In the genomic region with DNA sequence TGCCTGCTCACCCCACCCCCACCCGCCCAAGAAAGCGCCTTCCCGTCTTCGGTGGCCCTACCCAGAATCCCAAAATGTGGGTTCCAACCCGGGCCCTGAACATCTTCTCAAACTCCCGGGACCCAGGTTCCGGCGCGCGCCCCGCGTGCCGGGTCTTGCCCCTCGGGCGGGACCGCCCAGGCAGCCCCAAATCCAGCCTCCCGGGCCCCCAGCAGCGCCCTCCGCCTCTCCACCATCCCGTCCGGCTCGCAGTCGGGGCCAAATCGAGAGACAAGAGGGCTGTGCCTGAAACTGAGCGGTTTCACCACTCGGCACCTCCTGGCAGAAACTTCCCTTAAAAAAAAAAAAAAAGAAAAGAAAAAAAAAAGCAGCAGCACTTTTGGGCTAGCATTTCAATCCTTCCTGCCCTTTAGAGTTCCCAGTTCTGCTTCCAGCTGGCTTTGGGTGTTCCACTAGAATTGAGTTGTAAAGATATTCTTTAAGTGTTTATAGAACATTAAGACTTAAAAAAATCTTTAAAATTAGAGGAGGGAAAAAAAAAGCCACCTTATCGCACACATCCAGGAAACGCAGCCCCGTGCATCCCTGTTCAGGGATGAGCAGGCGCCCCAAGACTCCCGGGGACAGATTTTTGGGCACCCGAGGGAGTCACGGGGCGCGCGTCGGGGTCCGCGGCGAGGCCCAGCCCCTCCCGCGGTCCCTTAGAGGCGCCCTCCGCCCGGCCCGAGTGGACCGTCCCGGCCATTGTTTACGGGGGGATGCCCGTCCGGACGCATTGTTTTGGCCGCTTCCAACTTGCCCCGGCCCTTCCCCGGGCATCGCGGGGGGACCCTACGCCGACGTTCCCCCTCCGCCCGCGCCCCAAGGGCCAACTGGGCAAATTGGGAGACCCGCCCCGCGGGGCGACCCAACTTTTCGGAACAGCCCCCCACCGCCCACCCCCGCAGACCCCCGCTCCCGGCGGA, we compare ENCODE assay signal across 1 cellular context.
TF ChIP-seq lines count a peak whose summit lies in the region.
"Not testable (repeated sequence)": the region's sequence is repeated elsewhere in the genome, so short reads cannot be mapped to it uniquely, and the experiment has no call there.

No MANE protein-coding gene starts in this region.

TF ChIP-seq in HepG2, 621 proteins besides CTCF, POLR2A, EP300 and RAD21 (continued from another document and continues in another):
- TF ChIP-seq, protein P1, sequence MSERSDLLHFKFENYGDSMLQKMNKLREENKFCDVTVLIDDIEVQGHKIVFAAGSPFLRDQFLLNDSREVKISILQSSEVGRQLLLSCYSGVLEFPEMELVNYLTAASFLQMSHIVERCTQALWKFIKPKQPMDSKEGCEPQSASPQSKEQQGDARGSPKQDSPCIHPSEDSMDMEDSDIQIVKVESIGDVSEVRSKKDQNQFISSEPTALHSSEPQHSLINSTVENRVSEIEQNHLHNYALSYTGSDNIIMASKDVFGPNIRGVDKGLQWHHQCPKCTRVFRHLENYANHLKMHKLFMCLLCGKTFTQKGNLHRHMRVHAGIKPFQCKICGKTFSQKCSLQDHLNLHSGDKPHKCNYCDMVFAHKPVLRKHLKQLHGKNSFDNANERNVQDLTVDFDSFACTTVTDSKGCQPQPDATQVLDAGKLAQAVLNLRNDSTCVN (CRISPR knock-in tag; IDR thresholded peaks at IDR 0.05; ENCODE audit: borderline replicate concordance) = 0 out of 2 replicates have a peak, but pooled peaks have one; percentile 69
- TF ChIP-seq SNAI1 (CRISPR knock-in tag; IDR thresholded peaks at IDR 0.05; ENCODE audit: borderline replicate concordance) (peak; percentile 67; the same call in 1 of the 2 replicates), PHF8 (CRISPR knock-in tag; IDR thresholded peaks at IDR 0.05) (peak; percentile 62), MAZ (CRISPR knock-in tag; IDR thresholded peaks at IDR 0.05; ENCODE audit: low read depth) (peak; percentile 24; the same call in 1 of the 2 replicates), NAIF1 (CRISPR knock-in tag; IDR thresholded peaks at IDR 0.05; ENCODE audit: borderline replicate concordance) (peak; percentile 56; the same call in 1 of the 2 replicates), ARID2 (CRISPR knock-in tag; IDR thresholded peaks at IDR 0.05; ENCODE audit: borderline replicate concordance) (0 out of 2 replicates have a peak, but pooled peaks have one; percentile 14), ZNF232 (CRISPR knock-in tag; IDR thresholded peaks at IDR 0.05; ENCODE audit: borderline replicate concordance) (peak; percentile 49; the same call in 1 of the 2 replicates), ZNF543 (CRISPR knock-in tag; IDR thresholded peaks at IDR 0.05) (peak; percentile 47), NRL (CRISPR knock-in tag; IDR thresholded peaks at IDR 0.05; ENCODE audit: borderline replicate concordance) (peak; percentile 24; the same call in 1 of the 2 replicates), KDM2A (CRISPR knock-in tag; IDR thresholded peaks at IDR 0.05; ENCODE audit: borderline replicate concordance, low read depth) (peak; percentile 48; the same call in 1 of the 2 replicates), CBX5 (CRISPR knock-in tag; IDR thresholded peaks at IDR 0.05; ENCODE audit: borderline replicate concordance) (0 out of 2 replicates have a peak, but pooled peaks have one; percentile 16), ZNF234 (CRISPR knock-in tag; conservative IDR thresholded peaks at IDR 0.05) (0 out of 2 replicates have a peak, but pooled peaks have one; percentile 29), ZBTB7B (CRISPR knock-in tag; IDR thresholded peaks at IDR 0.05) (peak; percentile 56; the same call in 1 of the 2 replicates), RBFOX2 (IDR thresholded peaks at IDR 0.05; ENCODE audit: low read depth, low read length) (peak; percentile 96), FOXK1 (CRISPR knock-in tag; IDR thresholded peaks at IDR 0.05; ENCODE audit: borderline replicate concordance, low read depth) (peak; percentile 42; the same call in 1 of the 2 replicates), SMAD3 (CRISPR knock-in tag; IDR thresholded peaks at IDR 0.05) (0 out of 2 replicates have a peak, but pooled peaks have one; percentile 37), ZNF230 (CRISPR knock-in tag; IDR thresholded peaks at IDR 0.05) (peak; percentile 65; the same call in 1 of the 2 replicates), PRMT3 (CRISPR knock-in tag; IDR thresholded peaks at IDR 0.05; ENCODE audit: borderline replicate concordance, low read depth) (peak; percentile 69; the same call in 1 of the 2 replicates), NCOA2 (CRISPR knock-in tag; IDR thresholded peaks at IDR 0.05) (0 out of 2 replicates have a peak, but pooled peaks have one; percentile 5), ZC3H4 (CRISPR knock-in tag; IDR thresholded peaks at IDR 0.05; ENCODE audit: borderline replicate concordance) (peak; percentile 99), ZNF235 (CRISPR knock-in tag; IDR thresholded peaks at IDR 0.05; ENCODE audit: borderline replicate concordance) (peak; percentile 40; the same call in 1 of the 2 replicates), FOXC1 (CRISPR knock-in tag; IDR thresholded peaks at IDR 0.05; ENCODE audit: borderline replicate concordance) (peak; percentile 63; the same call in 1 of the 2 replicates), POLR2G (IDR thresholded peaks at IDR 0.05; ENCODE audit: low read depth, low read length) (peak; percentile 83), KMT2A (CRISPR knock-in tag; IDR thresholded peaks at IDR 0.05) (peak; percentile 20; the same call in 1 of the 2 replicates), CAMTA2 (CRISPR knock-in tag; IDR thresholded peaks at IDR 0.05; ENCODE audit: borderline replicate concordance) (0 out of 2 replicates have a peak, but pooled peaks have one; percentile 39), IRF2 (CRISPR knock-in tag; IDR thresholded peaks at IDR 0.05) (0 out of 2 replicates have a peak, but pooled peaks have one; percentile 0), ZSCAN25 (CRISPR knock-in tag; IDR thresholded peaks at IDR 0.05) (0 out of 2 replicates have a peak, but pooled peaks have one; percentile 33), GATAD2A (CRISPR knock-in tag; IDR thresholded peaks at IDR 0.05) (0 out of 2 replicates have a peak, but pooled peaks have one; percentile 3), PHF21A (CRISPR knock-in tag; IDR thresholded peaks at IDR 0.05) (peak; percentile 46; the same call in 1 of the 2 replicates), FOSL2 (CRISPR knock-in tag; IDR thresholded peaks at IDR 0.05) (0 out of 2 replicates have a peak, but pooled peaks have one; percentile 21)
- not testable (repeated sequence) for TF ChIP-seq MAZ (IDR thresholded peaks at IDR 0.05; ENCODE audit: borderline replicate concordance, low read depth, low read length)
- TF ChIP-seq, protein P2, sequence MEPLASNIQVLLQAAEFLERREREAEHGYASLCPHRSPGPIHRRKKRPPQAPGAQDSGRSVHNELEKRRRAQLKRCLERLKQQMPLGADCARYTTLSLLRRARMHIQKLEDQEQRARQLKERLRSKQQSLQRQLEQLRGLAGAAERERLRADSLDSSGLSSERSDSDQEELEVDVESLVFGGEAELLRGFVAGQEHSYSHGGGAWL (CRISPR knock-in tag; IDR thresholded peaks at IDR 0.05) = peak; percentile 13; the same call in 1 of the 2 replicates
- TF ChIP-seq, protein P3, sequence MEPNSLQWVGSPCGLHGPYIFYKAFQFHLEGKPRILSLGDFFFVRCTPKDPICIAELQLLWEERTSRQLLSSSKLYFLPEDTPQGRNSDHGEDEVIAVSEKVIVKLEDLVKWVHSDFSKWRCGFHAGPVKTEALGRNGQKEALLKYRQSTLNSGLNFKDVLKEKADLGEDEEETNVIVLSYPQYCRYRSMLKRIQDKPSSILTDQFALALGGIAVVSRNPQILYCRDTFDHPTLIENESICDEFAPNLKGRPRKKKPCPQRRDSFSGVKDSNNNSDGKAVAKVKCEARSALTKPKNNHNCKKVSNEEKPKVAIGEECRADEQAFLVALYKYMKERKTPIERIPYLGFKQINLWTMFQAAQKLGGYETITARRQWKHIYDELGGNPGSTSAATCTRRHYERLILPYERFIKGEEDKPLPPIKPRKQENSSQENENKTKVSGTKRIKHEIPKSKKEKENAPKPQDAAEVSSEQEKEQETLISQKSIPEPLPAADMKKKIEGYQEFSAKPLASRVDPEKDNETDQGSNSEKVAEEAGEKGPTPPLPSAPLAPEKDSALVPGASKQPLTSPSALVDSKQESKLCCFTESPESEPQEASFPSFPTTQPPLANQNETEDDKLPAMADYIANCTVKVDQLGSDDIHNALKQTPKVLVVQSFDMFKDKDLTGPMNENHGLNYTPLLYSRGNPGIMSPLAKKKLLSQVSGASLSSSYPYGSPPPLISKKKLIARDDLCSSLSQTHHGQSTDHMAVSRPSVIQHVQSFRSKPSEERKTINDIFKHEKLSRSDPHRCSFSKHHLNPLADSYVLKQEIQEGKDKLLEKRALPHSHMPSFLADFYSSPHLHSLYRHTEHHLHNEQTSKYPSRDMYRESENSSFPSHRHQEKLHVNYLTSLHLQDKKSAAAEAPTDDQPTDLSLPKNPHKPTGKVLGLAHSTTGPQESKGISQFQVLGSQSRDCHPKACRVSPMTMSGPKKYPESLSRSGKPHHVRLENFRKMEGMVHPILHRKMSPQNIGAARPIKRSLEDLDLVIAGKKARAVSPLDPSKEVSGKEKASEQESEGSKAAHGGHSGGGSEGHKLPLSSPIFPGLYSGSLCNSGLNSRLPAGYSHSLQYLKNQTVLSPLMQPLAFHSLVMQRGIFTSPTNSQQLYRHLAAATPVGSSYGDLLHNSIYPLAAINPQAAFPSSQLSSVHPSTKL (CRISPR knock-in tag; IDR thresholded peaks at IDR 0.05) = peak; percentile 10; the same call in 1 of the 2 replicates
- TF ChIP-seq, protein P4, sequence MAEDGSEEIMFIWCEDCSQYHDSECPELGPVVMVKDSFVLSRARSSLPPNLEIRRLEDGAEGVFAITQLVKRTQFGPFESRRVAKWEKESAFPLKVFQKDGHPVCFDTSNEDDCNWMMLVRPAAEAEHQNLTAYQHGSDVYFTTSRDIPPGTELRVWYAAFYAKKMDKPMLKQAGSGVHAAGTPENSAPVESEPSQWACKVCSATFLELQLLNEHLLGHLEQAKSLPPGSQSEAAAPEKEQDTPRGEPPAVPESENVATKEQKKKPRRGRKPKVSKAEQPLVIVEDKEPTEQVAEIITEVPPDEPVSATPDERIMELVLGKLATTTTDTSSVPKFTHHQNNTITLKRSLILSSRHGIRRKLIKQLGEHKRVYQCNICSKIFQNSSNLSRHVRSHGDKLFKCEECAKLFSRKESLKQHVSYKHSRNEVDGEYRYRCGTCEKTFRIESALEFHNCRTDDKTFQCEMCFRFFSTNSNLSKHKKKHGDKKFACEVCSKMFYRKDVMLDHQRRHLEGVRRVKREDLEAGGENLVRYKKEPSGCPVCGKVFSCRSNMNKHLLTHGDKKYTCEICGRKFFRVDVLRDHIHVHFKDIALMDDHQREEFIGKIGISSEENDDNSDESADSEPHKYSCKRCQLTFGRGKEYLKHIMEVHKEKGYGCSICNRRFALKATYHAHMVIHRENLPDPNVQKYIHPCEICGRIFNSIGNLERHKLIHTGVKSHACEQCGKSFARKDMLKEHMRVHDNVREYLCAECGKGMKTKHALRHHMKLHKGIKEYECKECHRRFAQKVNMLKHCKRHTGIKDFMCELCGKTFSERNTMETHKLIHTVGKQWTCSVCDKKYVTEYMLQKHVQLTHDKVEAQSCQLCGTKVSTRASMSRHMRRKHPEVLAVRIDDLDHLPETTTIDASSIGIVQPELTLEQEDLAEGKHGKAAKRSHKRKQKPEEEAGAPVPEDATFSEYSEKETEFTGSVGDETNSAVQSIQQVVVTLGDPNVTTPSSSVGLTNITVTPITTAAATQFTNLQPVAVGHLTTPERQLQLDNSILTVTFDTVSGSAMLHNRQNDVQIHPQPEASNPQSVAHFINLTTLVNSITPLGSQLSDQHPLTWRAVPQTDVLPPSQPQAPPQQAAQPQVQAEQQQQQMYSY (CRISPR knock-in tag; IDR thresholded peaks at IDR 0.05) = peak; percentile 78; the same call in 1 of the 2 replicates
- TF ChIP-seq, protein P5, sequence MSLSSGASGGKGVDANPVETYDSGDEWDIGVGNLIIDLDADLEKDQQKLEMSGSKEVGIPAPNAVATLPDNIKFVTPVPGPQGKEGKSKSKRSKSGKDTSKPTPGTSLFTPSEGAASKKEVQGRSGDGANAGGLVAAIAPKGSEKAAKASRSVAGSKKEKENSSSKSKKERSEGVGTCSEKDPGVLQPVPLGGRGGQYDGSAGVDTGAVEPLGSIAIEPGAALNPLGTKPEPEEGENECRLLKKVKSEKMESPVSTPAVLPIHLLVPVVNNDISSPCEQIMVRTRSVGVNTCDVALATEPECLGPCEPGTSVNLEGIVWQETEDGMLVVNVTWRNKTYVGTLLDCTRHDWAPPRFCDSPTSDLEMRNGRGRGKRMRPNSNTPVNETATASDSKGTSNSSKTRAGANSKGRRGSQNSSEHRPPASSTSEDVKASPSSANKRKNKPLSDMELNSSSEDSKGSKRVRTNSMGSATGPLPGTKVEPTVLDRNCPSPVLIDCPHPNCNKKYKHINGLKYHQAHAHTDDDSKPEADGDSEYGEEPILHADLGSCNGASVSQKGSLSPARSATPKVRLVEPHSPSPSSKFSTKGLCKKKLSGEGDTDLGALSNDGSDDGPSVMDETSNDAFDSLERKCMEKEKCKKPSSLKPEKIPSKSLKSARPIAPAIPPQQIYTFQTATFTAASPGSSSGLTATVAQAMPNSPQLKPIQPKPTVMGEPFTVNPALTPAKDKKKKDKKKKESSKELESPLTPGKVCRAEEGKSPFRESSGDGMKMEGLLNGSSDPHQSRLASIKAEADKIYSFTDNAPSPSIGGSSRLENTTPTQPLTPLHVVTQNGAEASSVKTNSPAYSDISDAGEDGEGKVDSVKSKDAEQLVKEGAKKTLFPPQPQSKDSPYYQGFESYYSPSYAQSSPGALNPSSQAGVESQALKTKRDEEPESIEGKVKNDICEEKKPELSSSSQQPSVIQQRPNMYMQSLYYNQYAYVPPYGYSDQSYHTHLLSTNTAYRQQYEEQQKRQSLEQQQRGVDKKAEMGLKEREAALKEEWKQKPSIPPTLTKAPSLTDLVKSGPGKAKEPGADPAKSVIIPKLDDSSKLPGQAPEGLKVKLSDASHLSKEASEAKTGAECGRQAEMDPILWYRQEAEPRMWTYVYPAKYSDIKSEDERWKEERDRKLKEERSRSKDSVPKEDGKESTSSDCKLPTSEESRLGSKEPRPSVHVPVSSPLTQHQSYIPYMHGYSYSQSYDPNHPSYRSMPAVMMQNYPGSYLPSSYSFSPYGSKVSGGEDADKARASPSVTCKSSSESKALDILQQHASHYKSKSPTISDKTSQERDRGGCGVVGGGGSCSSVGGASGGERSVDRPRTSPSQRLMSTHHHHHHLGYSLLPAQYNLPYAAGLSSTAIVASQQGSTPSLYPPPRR (CRISPR knock-in tag; IDR thresholded peaks at IDR 0.05; ENCODE audit: borderline replicate concordance) = peak; percentile 37; the same call in 1 of the 2 replicates
